1 cellular context compared by ENCODE assay signal in the genomic region with DNA sequence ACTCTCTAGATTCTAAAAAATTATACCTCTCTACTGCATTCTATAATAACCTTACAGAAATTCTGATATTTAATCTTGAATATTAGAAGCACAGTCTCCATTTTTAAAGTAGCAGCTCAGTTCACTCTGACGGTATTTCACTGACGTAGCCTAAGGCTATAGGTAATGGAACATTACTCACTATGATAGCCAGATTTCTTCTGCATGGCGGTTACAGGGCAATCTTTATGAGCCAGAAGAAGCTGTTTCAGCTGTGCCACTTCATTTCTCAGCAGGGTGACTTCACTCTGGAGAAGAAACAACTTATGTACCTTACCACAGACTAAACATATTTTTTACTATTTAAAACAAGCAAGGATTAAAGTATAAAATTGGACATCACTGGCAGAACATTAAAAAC.
TF ChIP-seq lines count a peak whose summit lies in the region.

No MANE protein-coding gene starts in this region.

TF ChIP-seq in HEK293, 187 proteins besides CTCF, POLR2A, EP300 and RAD21 (continued from another document):
- TF ChIP-seq, protein P1, sequence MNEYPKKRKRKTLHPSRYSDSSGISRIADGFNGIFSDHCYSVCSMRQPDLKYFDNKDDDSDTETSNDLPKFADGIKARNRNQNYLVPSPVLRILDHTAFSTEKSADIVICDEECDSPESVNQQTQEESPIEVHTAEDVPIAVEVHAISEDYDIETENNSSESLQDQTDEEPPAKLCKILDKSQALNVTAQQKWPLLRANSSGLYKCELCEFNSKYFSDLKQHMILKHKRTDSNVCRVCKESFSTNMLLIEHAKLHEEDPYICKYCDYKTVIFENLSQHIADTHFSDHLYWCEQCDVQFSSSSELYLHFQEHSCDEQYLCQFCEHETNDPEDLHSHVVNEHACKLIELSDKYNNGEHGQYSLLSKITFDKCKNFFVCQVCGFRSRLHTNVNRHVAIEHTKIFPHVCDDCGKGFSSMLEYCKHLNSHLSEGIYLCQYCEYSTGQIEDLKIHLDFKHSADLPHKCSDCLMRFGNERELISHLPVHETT (tag by site-specific recombination; IDR thresholded peaks at IDR 0.05): no peak
- TF ChIP-seq ZEB2 (tag by site-specific recombination; IDR thresholded peaks at IDR 0.05) (peak; percentile 35; the same call in 1 of the 2 replicates), BCL11B (tag by site-specific recombination; IDR thresholded peaks at IDR 0.05; ENCODE audit: low read depth) (no peak), ZNF521 (tag by site-specific recombination; IDR thresholded peaks at IDR 0.05) (no peak), ZNF629 (tag by site-specific recombination; IDR thresholded peaks at IDR 0.05) (peak; percentile 70), ZNF174 (tag by site-specific recombination; IDR thresholded peaks at IDR 0.05) (no peak), ZNF10 (tag by site-specific recombination; IDR thresholded peaks at IDR 0.05) (no peak), ZNF24 (tag by site-specific recombination; IDR thresholded peaks at IDR 0.05) (no peak), ZNF302 (tag by site-specific recombination; IDR thresholded peaks at IDR 0.05; ENCODE audit: low read depth) (no peak), ZNF223 (tag by site-specific recombination; IDR thresholded peaks at IDR 0.05) (no peak), ZNF140 (tag by site-specific recombination; IDR thresholded peaks at IDR 0.05) (no peak), ZNF335 (tag by site-specific recombination; conservative IDR thresholded peaks at IDR 0.05) (no peak), SP2 (tag by site-specific recombination; IDR thresholded peaks at IDR 0.05) (no peak), ZNF214 (tag by site-specific recombination; IDR thresholded peaks at IDR 0.05; ENCODE audit: borderline replicate concordance) (no peak), ZNF391 (tag by site-specific recombination; IDR thresholded peaks at IDR 0.05; ENCODE audit: borderline replicate concordance, low read depth) (no peak), GLI2 (tag by site-specific recombination; IDR thresholded peaks at IDR 0.05; ENCODE audit: borderline replicate concordance, low read depth) (peak; percentile 38; the same call in 1 of the 2 replicates), ZNF266 (tag by site-specific recombination; IDR thresholded peaks at IDR 0.05; ENCODE audit: low read depth) (no peak), RBAK (tag by site-specific recombination; IDR thresholded peaks at IDR 0.05) (no peak), ZIC2 (tag by site-specific recombination; IDR thresholded peaks at IDR 0.05) (peak; percentile 61), ZNF664 (tag by site-specific recombination; IDR thresholded peaks at IDR 0.05) (peak; percentile 82)
- TF ChIP-seq, protein P2, sequence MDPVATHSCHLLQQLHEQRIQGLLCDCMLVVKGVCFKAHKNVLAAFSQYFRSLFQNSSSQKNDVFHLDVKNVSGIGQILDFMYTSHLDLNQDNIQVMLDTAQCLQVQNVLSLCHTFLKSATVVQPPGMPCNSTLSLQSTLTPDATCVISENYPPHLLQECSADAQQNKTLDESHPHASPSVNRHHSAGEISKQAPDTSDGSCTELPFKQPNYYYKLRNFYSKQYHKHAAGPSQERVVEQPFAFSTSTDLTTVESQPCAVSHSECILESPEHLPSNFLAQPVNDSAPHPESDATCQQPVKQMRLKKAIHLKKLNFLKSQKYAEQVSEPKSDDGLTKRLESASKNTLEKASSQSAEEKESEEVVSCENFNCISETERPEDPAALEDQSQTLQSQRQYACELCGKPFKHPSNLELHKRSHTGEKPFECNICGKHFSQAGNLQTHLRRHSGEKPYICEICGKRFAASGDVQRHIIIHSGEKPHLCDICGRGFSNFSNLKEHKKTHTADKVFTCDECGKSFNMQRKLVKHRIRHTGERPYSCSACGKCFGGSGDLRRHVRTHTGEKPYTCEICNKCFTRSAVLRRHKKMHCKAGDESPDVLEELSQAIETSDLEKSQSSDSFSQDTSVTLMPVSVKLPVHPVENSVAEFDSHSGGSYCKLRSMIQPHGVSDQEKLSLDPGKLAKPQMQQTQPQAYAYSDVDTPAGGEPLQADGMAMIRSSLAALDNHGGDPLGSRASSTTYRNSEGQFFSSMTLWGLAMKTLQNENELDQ (tag by site-specific recombination; IDR thresholded peaks at IDR 0.05; ENCODE audit: low read depth): no peak
- TF ChIP-seq, protein P3, sequence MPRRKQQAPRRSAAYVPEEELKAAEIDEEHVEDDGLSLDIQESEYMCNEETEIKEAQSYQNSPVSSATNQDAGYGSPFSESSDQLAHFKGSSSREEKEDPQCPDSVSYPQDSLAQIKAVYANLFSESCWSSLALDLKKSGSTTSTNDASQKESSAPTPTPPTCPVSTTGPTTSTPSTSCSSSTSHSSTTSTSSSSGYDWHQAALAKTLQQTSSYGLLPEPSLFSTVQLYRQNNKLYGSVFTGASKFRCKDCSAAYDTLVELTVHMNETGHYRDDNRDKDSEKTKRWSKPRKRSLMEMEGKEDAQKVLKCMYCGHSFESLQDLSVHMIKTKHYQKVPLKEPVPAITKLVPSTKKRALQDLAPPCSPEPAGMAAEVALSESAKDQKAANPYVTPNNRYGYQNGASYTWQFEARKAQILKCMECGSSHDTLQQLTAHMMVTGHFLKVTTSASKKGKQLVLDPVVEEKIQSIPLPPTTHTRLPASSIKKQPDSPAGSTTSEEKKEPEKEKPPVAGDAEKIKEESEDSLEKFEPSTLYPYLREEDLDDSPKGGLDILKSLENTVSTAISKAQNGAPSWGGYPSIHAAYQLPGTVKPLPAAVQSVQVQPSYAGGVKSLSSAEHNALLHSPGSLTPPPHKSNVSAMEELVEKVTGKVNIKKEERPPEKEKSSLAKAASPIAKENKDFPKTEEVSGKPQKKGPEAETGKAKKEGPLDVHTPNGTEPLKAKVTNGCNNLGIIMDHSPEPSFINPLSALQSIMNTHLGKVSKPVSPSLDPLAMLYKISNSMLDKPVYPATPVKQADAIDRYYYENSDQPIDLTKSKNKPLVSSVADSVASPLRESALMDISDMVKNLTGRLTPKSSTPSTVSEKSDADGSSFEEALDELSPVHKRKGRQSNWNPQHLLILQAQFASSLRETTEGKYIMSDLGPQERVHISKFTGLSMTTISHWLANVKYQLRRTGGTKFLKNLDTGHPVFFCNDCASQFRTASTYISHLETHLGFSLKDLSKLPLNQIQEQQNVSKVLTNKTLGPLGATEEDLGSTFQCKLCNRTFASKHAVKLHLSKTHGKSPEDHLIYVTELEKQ (tag by site-specific recombination; IDR thresholded peaks at IDR 0.05; ENCODE audit: borderline replicate concordance): 0 out of 2 replicates have a peak, but pooled peaks have one; percentile 31
- TF ChIP-seq, protein P4, sequence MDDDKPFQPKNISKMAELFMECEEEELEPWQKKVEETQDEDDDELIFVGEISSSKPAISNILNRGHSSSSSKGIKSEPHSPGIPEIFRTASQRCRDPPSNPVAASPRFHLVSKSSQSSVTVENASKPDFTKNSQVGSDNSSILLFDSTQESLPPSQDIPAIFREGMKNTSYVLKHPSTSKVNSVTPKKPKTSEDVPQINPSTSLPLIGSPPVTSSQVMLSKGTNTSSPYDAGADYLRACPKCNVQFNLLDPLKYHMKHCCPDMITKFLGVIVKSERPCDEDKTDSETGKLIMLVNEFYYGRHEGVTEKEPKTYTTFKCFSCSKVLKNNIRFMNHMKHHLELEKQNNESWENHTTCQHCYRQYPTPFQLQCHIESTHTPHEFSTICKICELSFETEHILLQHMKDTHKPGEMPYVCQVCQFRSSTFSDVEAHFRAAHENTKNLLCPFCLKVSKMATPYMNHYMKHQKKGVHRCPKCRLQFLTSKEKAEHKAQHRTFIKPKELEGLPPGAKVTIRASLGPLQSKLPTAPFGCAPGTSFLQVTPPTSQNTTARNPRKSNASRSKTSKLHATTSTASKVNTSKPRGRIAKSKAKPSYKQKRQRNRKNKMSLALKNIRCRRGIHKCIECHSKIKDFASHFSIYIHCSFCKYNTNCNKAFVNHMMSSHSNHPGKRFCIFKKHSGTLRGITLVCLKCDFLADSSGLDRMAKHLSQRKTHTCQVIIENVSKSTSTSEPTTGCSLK (tag by site-specific recombination; IDR thresholded peaks at IDR 0.05): no peak
- TF ChIP-seq, protein P5, sequence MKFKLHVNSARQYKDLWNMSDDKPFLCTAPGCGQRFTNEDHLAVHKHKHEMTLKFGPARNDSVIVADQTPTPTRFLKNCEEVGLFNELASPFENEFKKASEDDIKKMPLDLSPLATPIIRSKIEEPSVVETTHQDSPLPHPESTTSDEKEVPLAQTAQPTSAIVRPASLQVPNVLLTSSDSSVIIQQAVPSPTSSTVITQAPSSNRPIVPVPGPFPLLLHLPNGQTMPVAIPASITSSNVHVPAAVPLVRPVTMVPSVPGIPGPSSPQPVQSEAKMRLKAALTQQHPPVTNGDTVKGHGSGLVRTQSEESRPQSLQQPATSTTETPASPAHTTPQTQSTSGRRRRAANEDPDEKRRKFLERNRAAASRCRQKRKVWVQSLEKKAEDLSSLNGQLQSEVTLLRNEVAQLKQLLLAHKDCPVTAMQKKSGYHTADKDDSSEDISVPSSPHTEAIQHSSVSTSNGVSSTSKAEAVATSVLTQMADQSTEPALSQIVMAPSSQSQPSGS (tag by site-specific recombination; IDR thresholded peaks at IDR 0.05; ENCODE audit: low read depth): no peak
- TF ChIP-seq, protein P6, sequence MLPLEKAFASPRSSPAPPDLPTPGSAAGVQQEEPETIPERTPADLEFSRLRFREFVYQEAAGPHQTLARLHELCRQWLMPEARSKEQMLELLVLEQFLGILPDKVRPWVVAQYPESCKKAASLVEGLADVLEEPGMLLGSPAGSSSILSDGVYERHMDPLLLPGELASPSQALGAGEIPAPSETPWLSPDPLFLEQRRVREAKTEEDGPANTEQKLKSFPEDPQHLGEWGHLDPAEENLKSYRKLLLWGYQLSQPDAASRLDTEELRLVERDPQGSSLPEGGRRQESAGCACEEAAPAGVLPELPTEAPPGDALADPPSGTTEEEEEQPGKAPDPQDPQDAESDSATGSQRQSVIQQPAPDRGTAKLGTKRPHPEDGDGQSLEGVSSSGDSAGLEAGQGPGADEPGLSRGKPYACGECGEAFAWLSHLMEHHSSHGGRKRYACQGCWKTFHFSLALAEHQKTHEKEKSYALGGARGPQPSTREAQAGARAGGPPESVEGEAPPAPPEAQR (tag by site-specific recombination; IDR thresholded peaks at IDR 0.05): no peak
- TF ChIP-seq, protein P7, sequence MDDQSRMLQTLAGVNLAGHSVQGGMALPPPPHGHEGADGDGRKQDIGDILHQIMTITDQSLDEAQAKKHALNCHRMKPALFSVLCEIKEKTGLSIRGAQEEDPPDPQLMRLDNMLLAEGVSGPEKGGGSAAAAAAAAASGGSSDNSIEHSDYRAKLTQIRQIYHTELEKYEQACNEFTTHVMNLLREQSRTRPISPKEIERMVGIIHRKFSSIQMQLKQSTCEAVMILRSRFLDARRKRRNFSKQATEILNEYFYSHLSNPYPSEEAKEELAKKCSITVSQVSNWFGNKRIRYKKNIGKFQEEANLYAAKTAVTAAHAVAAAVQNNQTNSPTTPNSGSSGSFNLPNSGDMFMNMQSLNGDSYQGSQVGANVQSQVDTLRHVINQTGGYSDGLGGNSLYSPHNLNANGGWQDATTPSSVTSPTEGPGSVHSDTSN (CRISPR knock-in tag; IDR thresholded peaks at IDR 0.05): no peak
- TF ChIP-seq, protein P8, sequence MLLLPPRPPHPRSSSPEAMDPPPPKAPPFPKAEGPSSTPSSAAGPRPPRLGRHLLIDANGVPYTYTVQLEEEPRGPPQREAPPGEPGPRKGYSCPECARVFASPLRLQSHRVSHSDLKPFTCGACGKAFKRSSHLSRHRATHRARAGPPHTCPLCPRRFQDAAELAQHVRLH (tag by site-specific recombination; IDR thresholded peaks at IDR 0.05): no peak
- TF ChIP-seq, protein P9, sequence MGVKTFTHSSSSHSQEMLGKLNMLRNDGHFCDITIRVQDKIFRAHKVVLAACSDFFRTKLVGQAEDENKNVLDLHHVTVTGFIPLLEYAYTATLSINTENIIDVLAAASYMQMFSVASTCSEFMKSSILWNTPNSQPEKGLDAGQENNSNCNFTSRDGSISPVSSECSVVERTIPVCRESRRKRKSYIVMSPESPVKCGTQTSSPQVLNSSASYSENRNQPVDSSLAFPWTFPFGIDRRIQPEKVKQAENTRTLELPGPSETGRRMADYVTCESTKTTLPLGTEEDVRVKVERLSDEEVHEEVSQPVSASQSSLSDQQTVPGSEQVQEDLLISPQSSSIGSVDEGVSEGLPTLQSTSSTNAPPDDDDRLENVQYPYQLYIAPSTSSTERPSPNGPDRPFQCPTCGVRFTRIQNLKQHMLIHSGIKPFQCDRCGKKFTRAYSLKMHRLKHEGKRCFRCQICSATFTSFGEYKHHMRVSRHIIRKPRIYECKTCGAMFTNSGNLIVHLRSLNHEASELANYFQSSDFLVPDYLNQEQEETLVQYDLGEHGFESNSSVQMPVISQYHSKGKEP (tag by site-specific recombination; IDR thresholded peaks at IDR 0.05): peak; percentile 71
- TF ChIP-seq, protein P10, sequence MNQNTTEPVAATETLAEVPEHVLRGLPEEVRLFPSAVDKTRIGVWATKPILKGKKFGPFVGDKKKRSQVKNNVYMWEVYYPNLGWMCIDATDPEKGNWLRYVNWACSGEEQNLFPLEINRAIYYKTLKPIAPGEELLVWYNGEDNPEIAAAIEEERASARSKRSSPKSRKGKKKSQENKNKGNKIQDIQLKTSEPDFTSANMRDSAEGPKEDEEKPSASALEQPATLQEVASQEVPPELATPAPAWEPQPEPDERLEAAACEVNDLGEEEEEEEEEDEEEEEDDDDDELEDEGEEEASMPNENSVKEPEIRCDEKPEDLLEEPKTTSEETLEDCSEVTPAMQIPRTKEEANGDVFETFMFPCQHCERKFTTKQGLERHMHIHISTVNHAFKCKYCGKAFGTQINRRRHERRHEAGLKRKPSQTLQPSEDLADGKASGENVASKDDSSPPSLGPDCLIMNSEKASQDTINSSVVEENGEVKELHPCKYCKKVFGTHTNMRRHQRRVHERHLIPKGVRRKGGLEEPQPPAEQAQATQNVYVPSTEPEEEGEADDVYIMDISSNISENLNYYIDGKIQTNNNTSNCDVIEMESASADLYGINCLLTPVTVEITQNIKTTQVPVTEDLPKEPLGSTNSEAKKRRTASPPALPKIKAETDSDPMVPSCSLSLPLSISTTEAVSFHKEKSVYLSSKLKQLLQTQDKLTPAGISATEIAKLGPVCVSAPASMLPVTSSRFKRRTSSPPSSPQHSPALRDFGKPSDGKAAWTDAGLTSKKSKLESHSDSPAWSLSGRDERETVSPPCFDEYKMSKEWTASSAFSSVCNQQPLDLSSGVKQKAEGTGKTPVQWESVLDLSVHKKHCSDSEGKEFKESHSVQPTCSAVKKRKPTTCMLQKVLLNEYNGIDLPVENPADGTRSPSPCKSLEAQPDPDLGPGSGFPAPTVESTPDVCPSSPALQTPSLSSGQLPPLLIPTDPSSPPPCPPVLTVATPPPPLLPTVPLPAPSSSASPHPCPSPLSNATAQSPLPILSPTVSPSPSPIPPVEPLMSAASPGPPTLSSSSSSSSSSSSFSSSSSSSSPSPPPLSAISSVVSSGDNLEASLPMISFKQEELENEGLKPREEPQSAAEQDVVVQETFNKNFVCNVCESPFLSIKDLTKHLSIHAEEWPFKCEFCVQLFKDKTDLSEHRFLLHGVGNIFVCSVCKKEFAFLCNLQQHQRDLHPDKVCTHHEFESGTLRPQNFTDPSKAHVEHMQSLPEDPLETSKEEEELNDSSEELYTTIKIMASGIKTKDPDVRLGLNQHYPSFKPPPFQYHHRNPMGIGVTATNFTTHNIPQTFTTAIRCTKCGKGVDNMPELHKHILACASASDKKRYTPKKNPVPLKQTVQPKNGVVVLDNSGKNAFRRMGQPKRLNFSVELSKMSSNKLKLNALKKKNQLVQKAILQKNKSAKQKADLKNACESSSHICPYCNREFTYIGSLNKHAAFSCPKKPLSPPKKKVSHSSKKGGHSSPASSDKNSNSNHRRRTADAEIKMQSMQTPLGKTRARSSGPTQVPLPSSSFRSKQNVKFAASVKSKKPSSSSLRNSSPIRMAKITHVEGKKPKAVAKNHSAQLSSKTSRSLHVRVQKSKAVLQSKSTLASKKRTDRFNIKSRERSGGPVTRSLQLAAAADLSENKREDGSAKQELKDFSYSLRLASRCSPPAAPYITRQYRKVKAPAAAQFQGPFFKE (tag by site-specific recombination; IDR thresholded peaks at IDR 0.05; ENCODE audit: borderline replicate concordance): no peak
